In the genomic region with DNA sequence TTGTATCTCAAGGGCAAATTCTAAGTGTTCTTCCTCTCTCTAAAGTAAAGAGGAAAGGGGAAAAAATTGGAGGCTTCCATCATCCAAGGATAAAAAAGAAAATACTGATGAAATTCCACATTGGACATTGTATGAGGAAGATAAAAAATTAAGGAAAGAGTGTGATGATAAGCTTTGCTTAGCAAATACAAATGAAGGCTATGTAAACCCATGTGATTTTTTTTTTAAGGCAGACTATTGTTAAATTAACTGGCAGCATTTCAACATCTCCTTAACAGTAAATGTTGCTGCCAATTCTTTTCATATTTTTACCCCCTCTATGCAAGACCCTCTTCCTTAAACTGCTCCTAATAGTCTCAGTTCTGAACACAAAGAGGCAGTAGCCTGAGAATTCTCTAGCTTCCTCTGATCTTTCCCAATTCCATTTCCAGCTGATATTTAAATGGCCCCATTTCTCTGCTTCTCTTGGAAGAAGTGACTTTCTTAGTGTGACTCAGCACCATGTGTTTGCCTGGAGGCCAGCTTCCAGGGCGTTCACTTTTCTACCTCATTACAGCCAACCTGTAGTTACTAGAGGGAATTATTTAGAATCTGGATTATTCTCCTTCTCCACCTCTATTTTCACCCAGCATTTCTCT, we compare ENCODE assay signal across 14 cellular contexts.
DNase-seq lines count a peak whose midpoint lies in the region; ATAC-seq, FAIRE-seq and TF ChIP-seq lines count a peak whose summit lies in the region.
"Had no signal": no experiment of that assay in that cellular context is flagged by ENCODE, and none has a peak within 500 bp of the region (broad histone marks: within the 10 kb centered on the region; RNA-seq: fewer than 3 reads in every experiment).

No MANE protein-coding gene starts in this region.

- POLR2A ChIA-PET in IMR-90 (lab: Charles Lee; ENCODE audit: unreplicated experiment) (no interaction called here), T-cell (lab: Charles Lee) (no interaction called here)

- intact Hi-C loops in IMR-90 (cut with micrococcal nuclease) (loop anchor here (10.0 kb wide), 2 partner anchors 315 to 1075 kb away; no protein-coding TSS in a partner anchor), body of pancreas (cut with DNase I) (no loop called here)

- no peak overlapping the region for H2AK9ac ChIP-seq in IMR-90 (replicated peaks; ENCODE audit: low read depth, low read length, poor library complexity)

- no peak overlapping the region for H4K5ac ChIP-seq in IMR-90 (ENCODE audit: low read depth, low read length)

- H2AFZ ChIP-seq in IMR-90 (replicated peaks; ENCODE audit: low read length, poor library complexity): no peak overlapping the region
- no peak overlapping the region for H2AFZ ChIP-seq in keratinocyte (ENCODE audit: control insufficient read depth, low read length)

- H3K9ac ChIP-seq in IMR-90 (ENCODE audit: low read depth, low read length): no peak overlapping the region
- H3K9ac ChIP-seq in keratinocyte (ENCODE audit: control insufficient read depth, extremely low read depth, insufficient read depth, low read length): no peak overlapping the region

- TF ChIP-seq POLR2A in IMR-90 (IDR thresholded peaks at IDR 0.05; ENCODE audit: low read depth, low read length): no peak
- TF ChIP-seq POLR2A in body of pancreas (IDR thresholded peaks at IDR 0.05): no peak

- in situ Hi-C loops in ACHN (cut with HindIII; ENCODE audit: low pct_ligation_motif_present, low pct_unique_long_range_greater_than_20kb, low sequenced_read_pairs) (no loop called here), IMR-90 (cut with MboI; ENCODE audit: low sequenced_read_pairs) (loop anchor here (25.0 kb wide), 1 partner anchor 1083 kb away; no protein-coding TSS in a partner anchor)

- H3K9me1 ChIP-seq in IMR-90 (ENCODE audit: insufficient read depth, low read length): peaks cover 5% of the 10 kb centered on the region; the same call in 1 of the 2 replicates
- H3K9me1 ChIP-seq in keratinocyte (ENCODE audit: control insufficient read depth, extremely low read depth, insufficient read depth, low read length): no peaks in the 10 kb centered on the region

- no CpG with 5 or more reads among the region's 1 CpG for WGBS in IMR-90 (ENCODE audit: extremely low coverage in 2 of 2, insufficient read length in 1 of 2), 2 experiments
- 14 to 19% methylated on average over 1 of the region's 1 CpG for WGBS in body of pancreas, 2 donors

- H3K27ac Mint-ChIP-seq in T-cell: no peak overlapping the region

- H2BK15ac ChIP-seq in IMR-90 (ENCODE audit: low read depth, low read length): no peak overlapping the region

- H3K4me2 ChIP-seq in IMR-90 (ENCODE audit: low read depth, low read length) (no peak overlapping the region), keratinocyte (ENCODE audit: control insufficient read depth, extremely low read depth, insufficient read depth, low read depth, low read length) (no peak overlapping the region)

- FAIRE-seq in keratinocyte (lab: Jason Lieb, UNC): peak; percentile 90
- FAIRE-seq: K562 had no signal

- no peak overlapping the region for H2BK120ac ChIP-seq in IMR-90 (ENCODE audit: low read depth, low read length)

- no peak overlapping the region for H3K4me3 Mint-ChIP-seq in T-cell

- no TSS peak for BruUV-seq in IMR-90 (replicated peaks; lab: Mats Ljungman, UMichigan)

- no peaks in the 10 kb centered on the region for H3K36me3 Mint-ChIP-seq in T-cell

- TF ChIP-seq CTCF in IMR-90 (conservative IDR thresholded peaks at IDR 0.05; ENCODE audit: low read depth, low read length) (no peak), body of pancreas (IDR thresholded peaks at IDR 0.05) (no peak), keratinocyte (optimal IDR thresholded peaks at IDR 0.05 in 1 of 3, IDR thresholded peaks at IDR 0.05 in 1 of 3, conservative IDR thresholded peaks at IDR 0.05 in 1 of 3; ENCODE audit: extremely low read depth in 1 of 3, insufficient read depth in 2 of 3, low read length in 3 of 3) (no peak)

- no peak overlapping the region for H3K4ac ChIP-seq in IMR-90 (ENCODE audit: low read depth, low read length)

- dilution Hi-C loops in IMR-90 (cut with HindIII; ENCODE audit: low sequenced_read_pairs, unreplicated experiment): no loop called here
- dilution Hi-C loops in keratinocyte (cut with MboI; ENCODE audit: extremely low pct_ligation_motif_present, low sequenced_read_pairs): no loop called here

- ATAC-seq in IMR-90 (ENCODE audit: low read depth) (no peak), body of pancreas (peak; percentile 89), GM18511 (IDR thresholded peaks at IDR 0.05; ENCODE audit: unreplicated experiment) (no peak), T-cell (replicated peaks in 1 of 4) (no peak)
- ATAC-seq: K562; Panc1; stimulated activated naive CD8-positive, alpha-beta T cell treated with anti-CD3 and anti-CD28 coated beads, Interleukin-15, Interleukin-2, amounts not matched to agents 100 U/mL and 50 U/mL, for 24 hours had no signal

- H3K4me3 ChIP-seq in IMR-90 (ENCODE audit: insufficient read depth, low read depth, low read length) (no peak overlapping the region), body of pancreas (no peak overlapping the region), keratinocyte (ENCODE audit: control insufficient read depth in 2 of 3, extremely low read depth in 1 of 3, insufficient read depth in 2 of 3, low read depth in 1 of 3, low read length in 3 of 3) (no peak overlapping the region)
- H3K4me3 ChIP-seq: K562, skin epidermis had no signal

- H2BK5ac ChIP-seq in IMR-90 (ENCODE audit: low read depth, low read length, poor library complexity, severe bottlenecking): no peak overlapping the region

- no peak overlapping the region for H2AK5ac ChIP-seq in IMR-90 (ENCODE audit: low read depth, low read length)

- H3K9me3 ChIP-seq in IMR-90 (ENCODE audit: control insufficient read depth, insufficient read depth, low read length) (no peaks in the 10 kb centered on the region), body of pancreas (no peaks in the 10 kb centered on the region), keratinocyte (ENCODE audit: control insufficient read depth, low read depth, low read length) (no peaks in the 10 kb centered on the region)

- no peak overlapping the region for H4K91ac ChIP-seq in IMR-90 (ENCODE audit: insufficient read depth, low read depth, low read length)

- CTCF ChIA-PET in IMR-90 (lab: Yijun Ruan, JAX) (no interaction called here), T-cell (lab: Charles Lee) (interaction anchor here in 1 of 2 donors (0.6 kb wide), 2 partner anchors 14 to 148 kb away, joined by 3 to 4 read pairs; no protein-coding TSS in a partner anchor)

- no peaks in the 10 kb centered on the region for H3K36me3 ChIP-seq in IMR-90 (ENCODE audit: control insufficient read depth, insufficient read depth, low read length)
- no peaks in the 10 kb centered on the region for H3K36me3 ChIP-seq in body of pancreas (replicated peaks in 1 of 2; ENCODE audit: insufficient read depth in 1 of 2, low read depth in 2 of 2)
- no peaks in the 10 kb centered on the region for H3K36me3 ChIP-seq in keratinocyte (ENCODE audit: control insufficient read depth in 2 of 2, extremely low read depth in 1 of 2, insufficient read depth in 2 of 2, low read length in 2 of 2)

- no peaks in the 10 kb centered on the region for H3K4me1 Mint-ChIP-seq in T-cell

- no peaks in the 10 kb centered on the region for H3K79me2 ChIP-seq in keratinocyte (ENCODE audit: control insufficient read depth, insufficient read depth, low read length)

- H3K27me3 ChIP-seq in IMR-90 (ENCODE audit: control insufficient read depth, insufficient read depth, low read length) (no peaks in the 10 kb centered on the region), body of pancreas (no peaks in the 10 kb centered on the region), keratinocyte (ENCODE audit: control insufficient read depth, extremely low read depth, insufficient read depth, low read length) (no peaks in the 10 kb centered on the region)

- H4K20me1 ChIP-seq in IMR-90 (ENCODE audit: insufficient read depth, low read length): no peaks in the 10 kb centered on the region
- no peaks in the 10 kb centered on the region for H4K20me1 ChIP-seq in keratinocyte (ENCODE audit: control insufficient read depth, extremely low read depth, insufficient read depth, low read length)

- no peak for TF ChIP-seq RAD21 in IMR-90 (IDR thresholded peaks at IDR 0.05; ENCODE audit: low read length)

- H3K23ac ChIP-seq in IMR-90 (ENCODE audit: low read depth, low read length): no peak overlapping the region

- no peak overlapping the region for H2BK20ac ChIP-seq in IMR-90 (ENCODE audit: low read depth, low read length)

- H3K27me3 Mint-ChIP-seq in T-cell: peaks cover 0 to 6% of the 10 kb centered on the region in 2 donors

- no peak overlapping the region for H3K14ac ChIP-seq in IMR-90 (replicated peaks; ENCODE audit: low read depth, low read length)

- DNase-seq in ACHN (peak; percentile 8), IMR-90 (peak; percentile 58), body of pancreas (peak; percentile 42 to 71 (median 60)), keratinocyte (ENCODE audit: low read depth, low spot score) (peak; percentile 25), inferior parietal cortex (ENCODE audit: extremely low spot score) (no peak), T-cell (no peak), OCI-M1 (lab: John Stamatoyannopoulos, UW) (no peak)
- DNase-seq: activated CD4-positive, alpha-beta T cell treated with anti-CD3 and anti-CD28 coated beads for 48 hours; C1 segment of cervical spinal cord; stimulated activated naive CD8-positive, alpha-beta T cell treated with anti-CD3 and anti-CD28 coated beads, Interleukin-15, Interleukin-2, amounts not matched to agents 100 U/mL and 50 U/mL, for 24 hours had no signal

- H3K56ac ChIP-seq in IMR-90 (ENCODE audit: extremely low read depth, insufficient read depth, low read length): no peak overlapping the region

- no peak overlapping the region for H4K8ac ChIP-seq in IMR-90 (ENCODE audit: low read depth in 2 of 2, low read length in 2 of 2)

- H3K27ac ChIP-seq in IMR-90 (ENCODE audit: insufficient read depth, low read length) (no peak overlapping the region), body of pancreas (peak overlapping the region; percentile 13 to 35 (median 22)), keratinocyte (ENCODE audit: control insufficient read depth, insufficient read depth, low read length) (no peak overlapping the region)

- H3K4me1 ChIP-seq in IMR-90 (ENCODE audit: control insufficient read depth, insufficient read depth, low read length) (peaks cover 2% of the 10 kb centered on the region; the same call in 1 of the 2 replicates), body of pancreas (peaks cover 15% of the 10 kb centered on the region), keratinocyte (ENCODE audit: control insufficient read depth, extremely low read depth, insufficient read depth, low read length) (peaks cover 6% of the 10 kb centered on the region)

- H3K79me1 ChIP-seq in IMR-90 (ENCODE audit: low read depth in 1 of 2, low read length in 2 of 2): no peaks in the 10 kb centered on the region

- H3K9me3 Mint-ChIP-seq in T-cell: peaks cover 0 to 6% (median 6%) of the 10 kb centered on the region in 3 donors

- no peak overlapping the region for H3K18ac ChIP-seq in IMR-90 (ENCODE audit: low read depth, low read length)

Comparison
In these comparisons a context has a peak if more than half of its experiments do, and no peak if none do; other contexts are left out.
1. DNase-seq: peak in ACHN (single experiment), IMR-90 (single experiment), body of pancreas (4 of 4) and keratinocyte (single experiment); none in inferior parietal cortex (single experiment), T-cell (0 of 34) and OCI-M1 (single experiment).
2. H3K27ac ChIP-seq: peak in body of pancreas (4 of 4); none in IMR-90 (single experiment) and keratinocyte (single experiment).